Comparison of ENCODE assay signal across 9 cellular contexts in genomic region chr17:17811381-17812210, GRCh38. TPM values are rescaled to one million over a fixed set of nuclear protein-coding genes. Genes with fewer than 3 reads are reported as not detected.
DNase-seq lines count a peak whose midpoint lies in the region; ATAC-seq, FAIRE-seq and TF ChIP-seq lines count a peak whose summit lies in the region.
"Had no signal": no experiment of that assay in that cellular context is flagged by ENCODE, and none has a peak within 500 bp of the region (broad histone marks: within the 10 kb centered on the region; RNA-seq: fewer than 3 reads in every experiment).

No MANE protein-coding gene starts in this region.

- H3K4me2 ChIP-seq in K562 (ENCODE audit: insufficient read depth, low read length): no peak overlapping the region

- H3K4me1 ChIP-seq in HEK293 (ENCODE audit: control insufficient read depth, insufficient read depth, low read length): peaks cover 6% of the 10 kb centered on the region
- peaks cover 6 to 80% of the 10 kb centered on the region in 2 experiments; a peak in 4 of 5 replicates for H3K4me1 ChIP-seq in K562 (replicated peaks in 1 of 2; ENCODE audit: control insufficient read depth in 2 of 2, insufficient read depth in 2 of 2, low read length in 2 of 2)

- no peaks in the 10 kb centered on the region for H3K9me1 ChIP-seq in K562 (ENCODE audit: control insufficient read depth, insufficient read depth, low read length)

- H3K4me3 ChIP-seq in AG04450 (ENCODE audit: low read depth, low read length) (no peak overlapping the region), HEK293 (ENCODE audit: low read depth, low read length) (no peak overlapping the region), K562 (no peak overlapping the region)

- peak overlapping the region; percentile 71 to 92 (median 82) for H3K27ac Mint-ChIP-seq in nephron
- H3K27ac Mint-ChIP-seq: activated CD8-positive, alpha-beta memory T cell treated with anti-CD3 and anti-CD28 coated beads, Interleukin-2, amount 10 ng/mL, durations not matched to agents 7 days and 5 days had no signal

- peak overlapping the region; percentile 31 for H3K27ac ChIP-seq in AG04450 (ENCODE audit: low read depth, low read length)
- H3K27ac ChIP-seq in HEK293 (ENCODE audit: extremely low read depth, low read depth, low read length): peak overlapping the region; percentile 52
- H3K27ac ChIP-seq in K562 (ENCODE audit: extremely low read depth, low read depth, low read length): peak overlapping the region; percentile 71; the same call in 2 of the 3 replicates

- TF ChIP-seq EP300 in K562 (IDR thresholded peaks at IDR 0.05; ENCODE audit: low read length): no peak

- no peak overlapping the region for H2AFZ ChIP-seq in K562 (ENCODE audit: low read depth, low read length)

- no peak for FAIRE-seq in K562 (lab: Jason Lieb, UNC)

- H3K27me3 ChIP-seq in AG04450 (ENCODE audit: control insufficient read depth, insufficient read depth, low read length) (no peaks in the 10 kb centered on the region), K562 (ENCODE audit: control insufficient read depth in 2 of 2, insufficient read depth in 2 of 2, low read length in 2 of 2) (no peaks in the 10 kb centered on the region)

- H3K27me3 Mint-ChIP-seq in nephron (ENCODE audit: low read depth): peaks cover 3% of the 10 kb centered on the region
- H3K27me3 Mint-ChIP-seq: activated CD8-positive, alpha-beta memory T cell treated with anti-CD3 and anti-CD28 coated beads, Interleukin-2, amount 10 ng/mL, durations not matched to agents 7 days and 5 days had no signal

- DNase-seq in AG04450 (ENCODE audit: low read depth, low spot score) (no peak), K562 (ENCODE audit: extremely low read depth in 1 of 4, low spot score in 3 of 4) (peak in 2 of 4 experiments; percentile 23 to 31), NCI-H2196 treated with DMSO at 0.1 percent for 48 hours (lab: John Stamatoyannopoulos, UW; ENCODE audit: unreplicated experiment) (no peak), sciatic nerve (ENCODE audit: low spot score) (no peak), SKM-1 treated with dmso at 0.1 percent for 144 hours (lab: John Stamatoyannopoulos, UW; ENCODE audit: unreplicated experiment) (no peak)

- ATAC-seq in K562 (peak; percentile 5; the same call in 2 of the 3 replicates), sciatic nerve (no peak), GM18511 (IDR thresholded peaks at IDR 0.05; ENCODE audit: unreplicated experiment) (no peak)

- peaks cover 6% of the 10 kb centered on the region for H4K20me1 ChIP-seq in K562 (replicated peaks; ENCODE audit: control insufficient read depth, insufficient read depth, low read length)

- TF ChIP-seq RAD21 in K562 (CRISPR knock-in tag; conservative IDR thresholded peaks at IDR 0.05 in 1 of 2, IDR thresholded peaks at IDR 0.05 in 1 of 2): no peak

- in situ Hi-C loops in K562 (cut with MboI): no loop called here

- POLR2A ChIA-PET in AG04450 (lab: Yijun Ruan, JAX) (interaction anchor here (0.6 kb wide), 2 partner anchors 24 to 210 kb away, joined by 3 to 4 read pairs; no protein-coding TSS in a partner anchor), HEK293 (lab: Yijun Ruan, JAX) (interaction anchor here (0.7 to 2.0 kb wide), 6 partner anchors 24 to 170 kb away, joined by 3 to 6 read pairs (median 5); partner anchors contain the start of genes DRC3 and TOM1L2), K562 (lab: Yijun Ruan, JAX) (interaction anchor here (0.6 to 1.7 kb wide), 6 partner anchors 9 to 139 kb away, joined by 3 to 7 read pairs (median 4); no protein-coding TSS in a partner anchor)

- BruUV-seq in K562 (replicated peaks; lab: Mats Ljungman, UMichigan): no TSS peak

- 78% methylated on average over 9 of the region's 15 CpGs for WGBS in K562 (ENCODE audit: insufficient coverage, low coverage, missing lambda C conversion rate)

- H3K9ac ChIP-seq in K562 (ENCODE audit: insufficient read depth in 1 of 2, low read depth in 2 of 2, low read length in 2 of 2): no peak overlapping the region

- no peaks in the 10 kb centered on the region for H3K9me3 Mint-ChIP-seq in nephron

- H3K4me1 Mint-ChIP-seq in nephron: peaks cover 34% of the 10 kb centered on the region

- no peaks in the 10 kb centered on the region for H3K36me3 Mint-ChIP-seq in nephron (ENCODE audit: low read depth)

- H3K36me3 ChIP-seq in HEK293 (ENCODE audit: control insufficient read depth in 2 of 2, insufficient read depth in 1 of 2, low read length in 2 of 2) (peaks cover 0 to 68% of the 10 kb centered on the region in 2 experiments; a peak in 1 of 3 replicates), K562 (ENCODE audit: control insufficient read depth, insufficient read depth, low read length) (peaks cover 62% of the 10 kb centered on the region; the same call in 2 of the 3 replicates)

- CTCF ChIA-PET in AG04450 (lab: Charles Lee) (interaction anchor here (0.5 to 3.1 kb wide), 21 partner anchors 9 to 224 kb away, joined by 3 to 20 read pairs (median 4); no protein-coding TSS in a partner anchor), HEK293 (lab: Yijun Ruan, JAX) (interaction anchor here (0.6 to 3.5 kb wide), 29 partner anchors 9 to 1579 kb away, joined by 3 to 40 read pairs (median 4); partner anchors contain the start of gene SREBF1), K562 (lab: Yijun Ruan, JAX; ENCODE audit: low intra/inter-chr PET ratio) (interaction anchor here (2.9 kb wide), 1 partner anchor 49 kb away, joined by 24 read pairs; no protein-coding TSS in a partner anchor)

- peak overlapping the region; percentile 29 to 38 (median 34) for H3K4me3 Mint-ChIP-seq in nephron
- H3K4me3 Mint-ChIP-seq: activated CD8-positive, alpha-beta memory T cell treated with anti-CD3 and anti-CD28 coated beads, Interleukin-2, amount 10 ng/mL, durations not matched to agents 7 days and 5 days had no signal

- peaks cover 3% of the 10 kb centered on the region; the same call in 1 of the 3 replicates for H3K79me2 ChIP-seq in K562 (ENCODE audit: control insufficient read depth, insufficient read depth, low read length)

- TF ChIP-seq POLR2A in K562 (conservative IDR thresholded peaks at IDR 0.05): peak; percentile 40; the same call in 1 of the 2 replicates

- H3K9me3 ChIP-seq in AG04450 (ENCODE audit: control insufficient read depth, insufficient read depth, low read length): peaks cover 5% of the 10 kb centered on the region; the same call in 1 of the 2 replicates
- H3K9me3 ChIP-seq in HEK293 (ENCODE audit: control insufficient read depth, insufficient read depth, low read depth, low read length): no peaks in the 10 kb centered on the region
- H3K9me3 ChIP-seq in K562 (replicated peaks; ENCODE audit: control insufficient read depth, insufficient read depth, low read depth, low read length): no peaks in the 10 kb centered on the region

- intact Hi-C loops in K562 (cut with micrococcal nuclease) (loop anchor here (1.0 kb wide), 1 partner anchor 49 kb away; no protein-coding TSS in a partner anchor), sciatic nerve (cut with DNase I) (no loop called here)

- TF ChIP-seq CTCF in AG04450 (IDR thresholded peaks at IDR 0.05; ENCODE audit: low read depth, low read length) (no peak), HEK293 (tag by site-specific recombination; IDR thresholded peaks at IDR 0.05) (no peak), K562 (IDR thresholded peaks at IDR 0.05 in 2 of 3, conservative IDR thresholded peaks at IDR 0.05 in 1 of 3; ENCODE audit: insufficient read depth in 2 of 3, low read depth in 1 of 3, low read length in 3 of 3) (no peak), nephron (IDR thresholded peaks at IDR 0.05; ENCODE audit: unreplicated experiment in 3 of 3) (no peak)

TF ChIP-seq in HEK293, 187 proteins besides CTCF, POLR2A, EP300 and RAD21 (continues in another document):
- TF ChIP-seq SP7 (tag by site-specific recombination; IDR thresholded peaks at IDR 0.05): no peak
- TF ChIP-seq SP2 (tag by site-specific recombination; IDR thresholded peaks at IDR 0.05): peak; percentile 22; the same call in 1 of the 2 replicates
- no peak for TF ChIP-seq ZNF266 (tag by site-specific recombination; IDR thresholded peaks at IDR 0.05; ENCODE audit: low read depth)
- TF ChIP-seq BCL11A (tag by site-specific recombination; IDR thresholded peaks at IDR 0.05; ENCODE audit: low read depth): peak; percentile 73
- no peak for TF ChIP-seq ZNF121 (tag by site-specific recombination; IDR thresholded peaks at IDR 0.05)

TF ChIP-seq in K562, 482 proteins besides CTCF, POLR2A, EP300 and RAD21 (continues in another document):
- TF ChIP-seq CBFB (CRISPR knock-in tag; IDR thresholded peaks at IDR 0.05) (no peak), SREBF2 (CRISPR knock-in tag; IDR thresholded peaks at IDR 0.05) (no peak), THRAP3 (IDR thresholded peaks at IDR 0.05; ENCODE audit: borderline replicate concordance) (no peak), ZFP30 (CRISPR knock-in tag; IDR thresholded peaks at IDR 0.05; ENCODE audit: borderline replicate concordance) (no peak), ZC3H4 (CRISPR knock-in tag; IDR thresholded peaks at IDR 0.05; ENCODE audit: borderline replicate concordance) (no peak), NRF1 (conservative IDR thresholded peaks at IDR 0.05 in 1 of 2, IDR thresholded peaks at IDR 0.05 in 1 of 2) (no peak)

RNA-seq across cellular contexts. Expression of gene SREBF1, which starts 25.2 kb away (rescaled TPM):
- polyA plus RNA-seq in AG04450 (2011; rRNA removed) (13.6 and 13.7 TPM in 2 replicates), K562 (2011; rRNA removed) (35.6 and 140 TPM in 2 replicates), K562 (2014; fragmentation: Illumina TruSeq; extraction: Trizol) (98.4 and 117 TPM in 2 replicates), K562 (2014; fragmentation: Nextera tagmentation; extraction: Ambion mirVana) (1 to 10 TPM; 1.6 to 1.7 TPM), K562 (2014; rRNA removed) (90.3 and 91.1 TPM in 2 replicates)
- polyA minus RNA-seq in AG04450 (2011; rRNA and poly(A)+ RNA removed): 24.9 and 28.1 TPM in 2 replicates
- 392 and 1,233 TPM in 2 replicates for total RNA-seq in K562 (2011; cell fraction: chromatin; rRNA removed; ENCODE audit: low replicate concordance)
- total RNA-seq in K562 (2011; cell fraction: nucleolus; rRNA removed): 729 and 820 TPM in 2 replicates
- 484 and 520 TPM in 2 replicates for total RNA-seq in K562 (2011; cell fraction: nucleoplasm; rRNA removed)
- total RNA-seq in K562 (2014; rRNA removed) (69.4 and 80.7 TPM in 2 replicates), K562 (2014; rRNA removed; fragmentation: Illumina TruSeq; extraction: Trizol) (28.6 and 31.2 TPM in 2 replicates), K562 (2015; rRNA removed; fragmentation: Illumina TruSeq; extraction: Trizol) (69.5 and 69.7 TPM in 2 replicates), K562 (2021) (134 and 169 TPM in 2 replicates), sciatic nerve (257 TPM)
- 54.3 and 84.0 TPM in 2 replicates for polyA plus RNA-seq in K562 (2011; cell fraction: cytosol; rRNA removed)
- 590 and 682 TPM in 2 replicates for polyA plus RNA-seq in K562 (2011; cell fraction: nucleus; rRNA removed)
- polyA plus RNA-seq in K562 (2012): 162 and 169 TPM in 2 replicates
- 33.6 and 42.1 TPM in 2 replicates for polyA minus RNA-seq in K562 (2011; rRNA and poly(A)+ RNA removed)
- 133 and 177 TPM in 2 replicates for polyA minus RNA-seq in K562 (2011; cell fraction: cytosol; rRNA and poly(A)+ RNA removed)
- polyA minus RNA-seq in K562 (2011; cell fraction: nucleus; rRNA and poly(A)+ RNA removed): 150 and 229 TPM in 2 replicates
